ENCODE assay signal across 9 cellular contexts in the genomic region with DNA sequence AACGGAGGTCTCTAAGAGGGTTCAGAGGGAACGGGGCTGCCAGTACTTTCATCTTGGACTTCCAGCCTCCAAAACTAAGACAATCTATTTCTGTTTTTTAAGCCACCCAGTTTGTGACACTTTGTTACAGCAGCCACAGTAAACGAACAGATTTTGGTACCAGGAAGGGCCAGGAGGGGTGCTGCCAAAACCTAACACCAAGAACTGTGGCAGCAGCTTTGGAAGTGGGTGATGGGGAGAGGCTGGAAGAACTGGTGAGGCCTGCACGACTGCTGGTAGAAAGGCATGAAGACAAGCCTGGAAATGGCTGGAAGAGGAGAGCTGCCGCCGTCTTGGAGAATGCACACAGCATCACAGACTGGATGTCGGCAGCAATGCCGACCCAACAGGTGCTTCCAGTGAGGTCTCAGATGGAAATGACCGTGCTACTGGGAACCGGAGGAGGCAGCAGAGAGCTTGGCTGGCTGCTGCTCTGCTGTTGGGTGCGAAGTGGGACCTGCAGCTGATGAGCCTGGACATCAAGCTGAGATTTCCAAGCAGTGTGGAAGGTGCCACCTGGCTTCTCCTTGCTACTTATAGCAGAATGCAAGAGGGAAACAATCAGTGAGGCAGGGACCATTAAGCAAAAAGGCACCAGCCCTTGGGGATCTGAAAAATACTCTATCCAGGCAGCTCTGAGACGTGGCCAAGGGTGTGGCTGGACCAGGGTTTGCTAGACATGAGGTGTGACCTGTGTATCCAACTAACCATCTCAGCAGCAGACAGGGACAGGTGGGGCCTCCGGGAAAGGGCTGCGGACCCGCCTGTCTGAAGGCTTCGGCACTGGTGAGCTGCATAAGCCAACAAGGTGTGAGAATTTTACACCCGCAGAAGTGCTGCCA. TPM values are rescaled to one million over a fixed set of nuclear protein-coding genes. Genes with fewer than 3 reads are reported as not detected.
DNase-seq lines count a peak whose midpoint lies in the region; ATAC-seq and TF ChIP-seq lines count a peak whose summit lies in the region.
"Had no signal": no experiment of that assay in that cellular context is flagged by ENCODE, and none has a peak within 500 bp of the region (broad histone marks: within the 10 kb centered on the region; RNA-seq: fewer than 3 reads in every experiment).

No MANE protein-coding gene starts in this region.

- peaks cover 4% of the 10 kb centered on the region for H3K27me3 ChIP-seq in CD4-positive, alpha-beta memory T cell (ENCODE audit: insufficient read depth, low read length)
- H3K27me3 ChIP-seq in PC-9 (ENCODE audit: insufficient read depth, low read depth) = no peaks in the 10 kb centered on the region
- no peaks in the 10 kb centered on the region for H3K27me3 ChIP-seq in prostate gland (replicated peaks; ENCODE audit: insufficient read depth)

- TF ChIP-seq CTCF in PC-9 (conservative IDR thresholded peaks at IDR 0.05) (peak; percentile 26; the same call in 1 of the 2 replicates), epithelial cell of esophagus (IDR thresholded peaks at IDR 0.05; ENCODE audit: insufficient read depth, low read depth, low read length, missing control alignments) (peak; percentile 82), prostate gland (IDR thresholded peaks at IDR 0.05) (peak in 3 of 4 experiments; percentile 28 to 65 (median 60))

- H3K36me3 ChIP-seq in CD4-positive, alpha-beta memory T cell (ENCODE audit: insufficient read depth, low read length) = peaks cover 12% of the 10 kb centered on the region
- H3K36me3 ChIP-seq in PC-9 (ENCODE audit: low read depth) = no peaks in the 10 kb centered on the region
- H3K36me3 ChIP-seq in prostate gland = peaks cover 12 to 17% of the 10 kb centered on the region in 2 donors

- in situ Hi-C loops in GM18951 (cut with MboI; ENCODE audit: low sequenced_read_pairs, unreplicated experiment) = no loop called here

- WGBS in prostate gland = 50% methylated on average over 17 of the region's 17 CpGs

- peaks cover 4 to 17% of the 10 kb centered on the region in 2 donors for H3K36me3 Mint-ChIP-seq in CD4-positive, alpha-beta memory T cell

- H3K27ac ChIP-seq in CD4-positive, alpha-beta memory T cell (ENCODE audit: low read depth, low read length) = no peak overlapping the region
- H3K27ac ChIP-seq in PC-9 (no peak overlapping the region), prostate gland (no peak overlapping the region)

- H3K4me1 ChIP-seq in CD4-positive, alpha-beta memory T cell (ENCODE audit: insufficient read depth, low read length) = no peaks in the 10 kb centered on the region
- H3K4me1 ChIP-seq in PC-9 (replicated peaks; ENCODE audit: insufficient read depth) = peaks cover 13% of the 10 kb centered on the region; the same call in 1 of the 2 replicates
- H3K4me1 ChIP-seq in prostate gland (replicated peaks) = peaks cover 28% of the 10 kb centered on the region

- TF ChIP-seq POLR2A in GM18951 (IDR thresholded peaks at IDR 0.05; ENCODE audit: extremely low read depth, insufficient read depth, insufficient read length) (peak; percentile 8), prostate gland (IDR thresholded peaks at IDR 0.05) (no peak)

- POLR2A ChIA-PET in CD4-positive, alpha-beta memory T cell (lab: Charles Lee; ENCODE audit: partially characterized antibody) = interaction anchor here (0.8 to 2.5 kb wide), 5 partner anchors 12 to 64 kb away, joined by 3 to 8 read pairs (median 5); a partner anchor contains a TSS
- POLR2A ChIA-PET in PC-9 (lab: Charles Lee; ENCODE audit: unreplicated experiment) = no interaction called here

- no peaks in the 10 kb centered on the region for H3K9me2 ChIP-seq in PC-9 (ENCODE audit: insufficient read depth)

- no peaks in the 10 kb centered on the region for H3K9me3 ChIP-seq in CD4-positive, alpha-beta memory T cell (ENCODE audit: control insufficient read depth in 1 of 2, low read length in 2 of 2)
- H3K9me3 ChIP-seq in PC-9 (ENCODE audit: insufficient read depth, low read depth) = no peaks in the 10 kb centered on the region
- H3K9me3 ChIP-seq in prostate gland = no peaks in the 10 kb centered on the region

- CTCF ChIA-PET in CD4-positive, alpha-beta memory T cell (lab: Charles Lee; ENCODE audit: partially characterized antibody) = interaction anchor here (0.8 to 1.5 kb wide), 6 partner anchors 12 to 60 kb away, joined by 3 to 4 read pairs (median 4); a partner anchor contains a TSS
- CTCF ChIA-PET in PC-9 (lab: Charles Lee) = no interaction called here

- ATAC-seq in GM21528 (IDR thresholded peaks at IDR 0.05; ENCODE audit: low FRiP score, unreplicated experiment) = no peak
- no peak for ATAC-seq in HG03521 (IDR thresholded peaks at IDR 0.05; ENCODE audit: unreplicated experiment)
- no peak for ATAC-seq in HG03095 (IDR thresholded peaks at IDR 0.05; ENCODE audit: unreplicated experiment)

- peaks cover 2 to 13% (median 7%) of the 10 kb centered on the region in 4 donors for H3K4me1 Mint-ChIP-seq in CD4-positive, alpha-beta memory T cell

- no peak overlapping the region for H2AFZ ChIP-seq in PC-9

- BruUV-seq in PC-9 (replicated peaks; lab: Mats Ljungman, UMichigan) = no TSS peak

- peak overlapping the region in 2 of 7 donors; percentile 42 to 59 for H3K27ac Mint-ChIP-seq in CD4-positive, alpha-beta memory T cell

- H3F3A ChIP-seq in PC-9 (ENCODE audit: insufficient read depth, low read depth) = peaks cover 21% of the 10 kb centered on the region; the same call in 1 of the 2 replicates

- H3K79me2 ChIP-seq in PC-9 (ENCODE audit: low read depth) = no peaks in the 10 kb centered on the region

- no peak overlapping the region for H3K4me2 ChIP-seq in PC-9

- no peaks in the 10 kb centered on the region for H4K20me1 ChIP-seq in PC-9 (ENCODE audit: insufficient read depth)

- H3K4me3 Mint-ChIP-seq in CD4-positive, alpha-beta memory T cell = peak overlapping the region in 1 of 8 donors; percentile 25

- H3K27me3 Mint-ChIP-seq in CD4-positive, alpha-beta memory T cell = peaks cover 0 to under 1% of the 10 kb centered on the region in 2 donors

- intact Hi-C loops in CD4-positive, alpha-beta memory T cell (cut with micrococcal nuclease) = loop anchor here (1.0 kb wide), 1 partner anchor 51 kb away; a partner anchor contains a TSS
- intact Hi-C loops in PC-9 (cut with micrococcal nuclease; ENCODE audit: unreplicated experiment) = no loop called here
- intact Hi-C loops in prostate gland (cut with DNase I) = no loop called here

- DNase-seq in CD4-positive, alpha-beta memory T cell = peak in 3 of 5 donors; percentile 21 to 31 (median 23)
- no peak for DNase-seq in PC-9
- DNase-seq in epithelial cell of esophagus (ENCODE audit: low read depth) = peak; percentile 68
- peak; percentile 39 for DNase-seq in prostate gland (ENCODE audit: low spot score)

- H3K4me3 ChIP-seq in CD4-positive, alpha-beta memory T cell (ENCODE audit: low read length in 2 of 2) = no peak overlapping the region
- H3K4me3 ChIP-seq in PC-9 = no peak overlapping the region
- no peak overlapping the region for H3K4me3 ChIP-seq in epithelial cell of esophagus (ENCODE audit: low read length)
- no peak overlapping the region for H3K4me3 ChIP-seq in prostate gland

- no peaks in the 10 kb centered on the region for H3K9me3 Mint-ChIP-seq in CD4-positive, alpha-beta memory T cell

RNA-seq across cellular contexts. Expression of a gene that starts 4.7 kb away (rescaled TPM):
- total RNA-seq in CD4-positive, alpha-beta memory T cell = not detected
- polyA plus RNA-seq in CD4-positive, alpha-beta memory T cell = not detected
- total RNA-seq in PC-9 (2021) (0.74 and 1.5 TPM in 2 replicates), prostate gland (1 to 10 TPM in 1 of 2 donors, not detected in 1; 3.1 TPM)
- total RNA-seq: subcutaneous adipose tissue had no signal

RNA-seq across cellular contexts. Expression of a gene that starts 6.7 kb away (rescaled TPM):
- total RNA-seq in CD4-positive, alpha-beta memory T cell = not detected
- not detected for polyA plus RNA-seq in CD4-positive, alpha-beta memory T cell
- total RNA-seq in PC-9 (2021) = 2.3 and 2.5 TPM in 2 replicates
- 100 to 1,000 TPM; 183 to 582 TPM for total RNA-seq in prostate gland
- total RNA-seq: subcutaneous adipose tissue had no signal

RNA-seq across cellular contexts. Expression of a gene that starts 11.8 kb away (rescaled TPM):
- 100 to 1,000 TPM; 116 to 125 TPM for total RNA-seq in CD4-positive, alpha-beta memory T cell
- polyA plus RNA-seq in CD4-positive, alpha-beta memory T cell = 1 to 10 TPM; 3.2 to 5.7 TPM
- 92.1 and 95.4 TPM in 2 replicates for total RNA-seq in PC-9 (2021)
- total RNA-seq in prostate gland = 10 to 100 TPM; 32.5 to 64.5 TPM

RNA-seq across cellular contexts. Expression of a gene that starts 11.9 kb away (rescaled TPM):
- 10 to 100 TPM; 48.6 to 49.5 TPM for total RNA-seq in CD4-positive, alpha-beta memory T cell
- polyA plus RNA-seq in CD4-positive, alpha-beta memory T cell = 100 to 1,000 TPM; 117 to 161 TPM
- total RNA-seq in PC-9 (2021) = 98.7 and 109 TPM in 2 replicates
- total RNA-seq in prostate gland = 100 to 1,000 TPM; 114 to 124 TPM

RNA-seq across cellular contexts. Expression of a gene that starts 24.0 kb away (rescaled TPM):
- total RNA-seq in CD4-positive, alpha-beta memory T cell = 1 to 10 TPM; 8.5 to 8.6 TPM
- under 1 TPM; 0.27 to 0.45 TPM for polyA plus RNA-seq in CD4-positive, alpha-beta memory T cell
- 61.0 and 61.8 TPM in 2 replicates for total RNA-seq in PC-9 (2021)
- 10 to 100 TPM; 26.1 to 30.4 TPM for total RNA-seq in prostate gland

Comparison
In these comparisons a context has a peak if more than half of its experiments do, and no peak if none do; other contexts are left out.
1. DNase-seq: peak in CD4-positive, alpha-beta memory T cell (3 of 5), epithelial cell of esophagus (single experiment) and prostate gland (single experiment); none in PC-9 (0 of 2).
2. CTCF ChIP-seq: peak in every context shown above with its lines; median percentile 82 in epithelial cell of esophagus; 60 in prostate gland; 26 in PC-9.
3. RNA of a gene that starts 6.7 kb away (total RNA-seq): 183 to 582 TPM in prostate gland; 2.3 to 2.5 TPM in PC-9 and not detected in CD4-positive, alpha-beta memory T cell; every median in the first group is over 10 times any median in the second.